In the genomic region with DNA sequence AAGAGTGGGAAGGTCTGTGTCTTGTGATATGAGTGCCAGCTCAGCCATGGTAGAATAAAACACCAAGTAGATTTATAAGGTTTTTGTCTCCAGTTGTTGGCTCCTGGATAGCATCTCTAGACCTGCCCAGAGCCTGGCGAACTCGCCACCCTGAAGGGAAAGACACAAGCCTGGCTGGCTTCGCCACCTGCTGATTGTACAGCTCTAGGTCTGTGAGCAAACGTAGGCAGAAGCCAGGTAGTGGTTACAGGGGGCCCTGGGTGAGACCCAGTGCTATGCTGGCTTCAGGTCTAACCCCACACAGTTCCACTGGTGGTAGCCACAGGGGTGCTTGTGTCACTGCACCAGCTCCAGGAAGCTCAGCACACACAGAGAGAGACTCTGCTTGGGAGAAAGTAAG, we compare ENCODE assay signal across 25 cellular contexts.
"Had no signal": no experiment of that assay in that cellular context is flagged by ENCODE, and none has a peak within 500 bp of the region (broad histone marks: within the 10 kb centered on the region; RNA-seq: fewer than 3 reads in every experiment).

No MANE protein-coding gene starts in this region.

- FAIRE-seq: endothelial cell of umbilical vein, islet of Langerhans, small intestine, urothelium cell line had no signal

- H3K27ac Mint-ChIP-seq: dendritic cell treated with granulocyte-macrophage colony-stimulating factor and Interleukin-4, amounts not matched to agents 40 ng/mL and 50 ng/mL, for 4 days had no signal

- H3K4me1 Mint-ChIP-seq: nephron progenitor cell had no signal

- H3K4me3 ChIP-seq: colonic mucosa, esophagus muscularis mucosa, gastroesophageal sphincter, heart right ventricle, left lung, ovary, right lobe of liver, thoracic aorta, tibial nerve, upper lobe of left lung had no signal

- H3K36me3 ChIP-seq: ovary had no signal

- H3K4me1 ChIP-seq: colonic mucosa, esophagus muscularis mucosa, foreskin keratinocyte, gastroesophageal sphincter, heart right ventricle, left lung, tibial nerve, upper lobe of left lung had no signal

- H3K9me3 ChIP-seq: colonic mucosa, esophagus muscularis mucosa, gastroesophageal sphincter, heart right ventricle, left lung, ovary, right lobe of liver, thoracic aorta, tibial nerve, upper lobe of left lung had no signal

- H3K27me3 ChIP-seq: colonic mucosa, esophagus muscularis mucosa, foreskin keratinocyte, gastroesophageal sphincter, heart right ventricle, left lung, ovary, right lobe of liver, tibial nerve, upper lobe of left lung had no signal

- DNase-seq: colonic mucosa; effector CD8-positive, alpha-beta T cell; foreskin keratinocyte; heart right ventricle; hippocampal formation; left cardiac atrium; naive thymus-derived CD8-positive, alpha-beta T cell; nephron progenitor cell; occipital lobe; ovary; right lobe of liver; small intestine; stimulated activated CD4-positive, alpha-beta T cell treated with anti-CD3 and anti-CD28 coated beads, Interleukin-15, amount 100 ng/mL, for 24 hours; stimulated activated CD4-positive, alpha-beta T cell treated with anti-CD3 and anti-CD28 coated beads, Interleukin-2, amount 100 ng/mL, for 48 hours; stimulated activated naive CD4-positive, alpha-beta T cell treated with Interleukin-2 at 50 U/mL for 16 hours; upper lobe of left lung had no signal

- ATAC-seq: foreskin keratinocyte; gastroesophageal sphincter; heart right ventricle; left cardiac atrium; left lung; naive thymus-derived CD8-positive, alpha-beta T cell; right lobe of liver had no signal

- H3K27ac ChIP-seq: colonic mucosa, esophagus muscularis mucosa, foreskin keratinocyte, gastroesophageal sphincter, heart right ventricle, left lung, ovary, right lobe of liver, thoracic aorta, tibial nerve, upper lobe of left lung had no signal

- H3K4me3 Mint-ChIP-seq: dendritic cell treated with granulocyte-macrophage colony-stimulating factor and Interleukin-4, amounts not matched to agents 40 ng/mL and 50 ng/mL, for 4 days; naive thymus-derived CD8-positive, alpha-beta T cell; nephron progenitor cell had no signal

- H3K27me3 Mint-ChIP-seq: dendritic cell treated with granulocyte-macrophage colony-stimulating factor and Interleukin-4, amounts not matched to agents 40 ng/mL and 50 ng/mL, for 4 days; naive thymus-derived CD8-positive, alpha-beta T cell had no signal

- H3K9me3 Mint-ChIP-seq: dendritic cell treated with granulocyte-macrophage colony-stimulating factor and Interleukin-4, amounts not matched to agents 40 ng/mL and 50 ng/mL, for 4 days; naive thymus-derived CD8-positive, alpha-beta T cell had no signal
